Comparison of ENCODE assay signal across 32 cellular contexts in genomic region chr6:160661129-160661723, GRCh38. TPM values are rescaled to one million over a fixed set of nuclear protein-coding genes. Genes with fewer than 3 reads are reported as not detected.
"Had no signal": no experiment of that assay in that cellular context is flagged by ENCODE, and none has a peak within 500 bp of the region (broad histone marks: within the 10 kb centered on the region; RNA-seq: fewer than 3 reads in every experiment).

No MANE protein-coding gene starts in this region.

- H3K9ac ChIP-seq: neural progenitor cell, parathyroid adenoma had no signal

- H3K27ac ChIP-seq: neural progenitor cell, ovary, parathyroid adenoma, psoas muscle, skin epidermis, spleen, suprapubic skin, testis, tibial artery, transverse colon, upper lobe of right lung, vagina had no signal

- H3K36me3 ChIP-seq: neural progenitor cell, ovary, spleen, suprapubic skin, tibial artery, transverse colon, upper lobe of right lung, vagina had no signal

- H3K4me3 ChIP-seq: neural progenitor cell, ovary, psoas muscle, skin epidermis, smooth muscle cell, spleen, suprapubic skin, testis, tibial artery, transverse colon, upper lobe of right lung, vagina had no signal

- ATAC-seq: natural killer cell; psoas muscle; right cardiac atrium; sciatic nerve; stimulated activated memory B cell treated with anti-CD40 and anti-IgM and Interleukin-4, amounts not matched to agents 10 μg/mL and 1 μg/mL and 100 μg/mL, for 72 hours; stimulated activated naive CD8-positive, alpha-beta T cell treated with anti-CD3 and anti-CD28 coated beads, Interleukin-15, amount 100 ng/mL, for 72 hours; stimulated activated naive CD8-positive, alpha-beta T cell treated with anti-CD3 and anti-CD28 coated beads, Interleukin-15, Interleukin-2, amounts not matched to agents 100 U/mL and 50 U/mL, for 24 hours; upper lobe of right lung had no signal

- H3K79me2 ChIP-seq: parathyroid adenoma had no signal

- H3K27me3 ChIP-seq: neural progenitor cell, ovary, suprapubic skin, testis, tibial artery, transverse colon, upper lobe of right lung, vagina had no signal

- H2AFZ ChIP-seq: neural progenitor cell, parathyroid adenoma had no signal

- H3K4me1 ChIP-seq: neural progenitor cell, parathyroid adenoma, psoas muscle, spleen, suprapubic skin, testis, tibial artery, transverse colon, upper lobe of right lung, vagina had no signal

- H3K9me3 ChIP-seq: psoas muscle, suprapubic skin, testis, tibial artery, transverse colon, upper lobe of right lung, vagina had no signal

- DNase-seq: natural killer cell; occipital lobe; ovary; posterior cingulate gyrus; psoas muscle; right cardiac atrium; spleen; stimulated activated CD4-positive, alpha-beta T cell treated with anti-CD3 and anti-CD28 coated beads, Interleukin-12 subunit alpha, Interleukin-12 subunit beta, amount 100 ng/mL, for 4 hours; stimulated activated CD4-positive, alpha-beta T cell treated with anti-CD3 and anti-CD28 coated beads, Interleukin-1b, Interleukin-23, amount 100 ng/mL, for 48 hours; stimulated activated CD4-positive, alpha-beta T cell treated with anti-CD3 and anti-CD28 coated beads, Interleukin-4, amount 100 ng/mL, for 1 hour; stimulated activated CD4-positive, alpha-beta T cell treated with anti-CD3 and anti-CD28 coated beads, Interleukin-4, amount 100 ng/mL, for 4 hours; stimulated activated CD8-positive, alpha-beta memory T cell treated with anti-CD3 and anti-CD28 coated beads, Interleukin-4, amount 100 ng/mL, for 48 hours; stimulated activated naive CD4-positive, alpha-beta T cell; stimulated activated naive CD8-positive, alpha-beta T cell treated with anti-CD3 and anti-CD28 coated beads, Interleukin-15, amount 100 ng/mL, for 72 hours; stimulated activated naive CD8-positive, alpha-beta T cell treated with anti-CD3 and anti-CD28 coated beads, Interleukin-15, Interleukin-2, amounts not matched to agents 100 U/mL and 50 U/mL, for 24 hours; substantia nigra; testis; tibial artery; transverse colon; upper lobe of right lung had no signal

- H3K4me2 ChIP-seq: neural progenitor cell, smooth muscle cell had no signal

RNA-seq across cellular contexts. Expression of gene LPA, which starts 2.8 kb away (rescaled TPM):
- total RNA-seq: natural killer cell, osteoblast, renal cortical epithelial cell, right cardiac atrium, smooth muscle cell, spleen, suprapubic skin, upper lobe of right lung had no signal
- polyA plus RNA-seq: neural cell, psoas muscle, right cardiac atrium, smooth muscle cell, spleen had no signal

RNA-seq across cellular contexts. Expression of gene PLG, which starts 40.8 kb away (rescaled TPM):
- total RNA-seq: natural killer cell, renal cortical epithelial cell, right cardiac atrium, smooth muscle cell, transverse colon, upper lobe of right lung, urinary bladder, vagina had no signal
- polyA plus RNA-seq: neural cell, ovary, psoas muscle, right cardiac atrium, spleen had no signal
